Comparison of ENCODE assay signal across 8 cellular contexts in genomic region chr1:43530483-43531452, GRCh38. TPM values are rescaled to one million over a fixed set of nuclear protein-coding genes. Genes with fewer than 3 reads are reported as not detected.
DNase-seq lines count a peak whose midpoint lies in the region; ATAC-seq and TF ChIP-seq lines count a peak whose summit lies in the region.

Gene PTPRF, plus strand, starts transcription at chr1:43530883. Its CDS starts 14,193 bp downstream, at chr1:43545076.

- H3K36me3 Mint-ChIP-seq in naive B cell: peaks cover 0 to 16% of the 10 kb centered on the region in 2 donors

- no peaks in the 10 kb centered on the region for H3K36me3 ChIP-seq in upper lobe of right lung

- H3K27ac ChIP-seq in upper lobe of right lung: peak within 1 kb of the TSS; percentile 73

- peak within 1 kb of the TSS; percentile 84 to 94 (median 91) for H3K4me3 Mint-ChIP-seq in naive B cell

- H3K27me3 Mint-ChIP-seq in naive B cell: peaks cover 41 to 62% (median 61%) of the 10 kb centered on the region in 3 donors

- no peaks in the 10 kb centered on the region for H3K9me3 ChIP-seq in upper lobe of right lung

- H3K4me1 ChIP-seq in upper lobe of right lung: peaks cover 6% of the 10 kb centered on the region

- H3K4me1 Mint-ChIP-seq in naive B cell: peaks cover 16 to 20% (median 17%) of the 10 kb centered on the region in 3 donors

- peaks cover 0 to 2% (median 0%) of the 10 kb centered on the region in 7 donors for H3K9me3 Mint-ChIP-seq in naive B cell

- peak; percentile 45 to 55 for DNase-seq in SHP77 (lab: John Stamatoyannopoulos, UW)
- DNase-seq in SHP77 treated with DMSO at 0.1 percent for 48 hours (lab: John Stamatoyannopoulos, UW): no peak
- peak; percentile 76 for DNase-seq in NCI-H345 (lab: John Stamatoyannopoulos, UW)
- DNase-seq in activated T-helper 1 cell treated with Interleukin-2 at 50 U/mL for 16 hours (ENCODE audit: low read depth): peak; percentile 11
- DNase-seq in fibroblast of peridontal ligament (ENCODE audit: extremely low read depth): peak; percentile 35
- peak; percentile 13 for DNase-seq in naive B cell
- DNase-seq in upper lobe of right lung: peak; percentile 86
- DNase-seq in NOMO-1 treated with dmso at 0.1 percent for 144 hours (lab: John Stamatoyannopoulos, UW; ENCODE audit: unreplicated experiment): no peak

- TF ChIP-seq CTCF in upper lobe of right lung (IDR thresholded peaks at IDR 0.05): no peak

- intact Hi-C loops in upper lobe of right lung (cut with DNase I): no loop called here

- H3K27ac Mint-ChIP-seq in naive B cell: peak within 1 kb of the TSS in 4 of 6 donors; percentile 54 to 93 (median 86)

- no peaks in the 10 kb centered on the region for H3K27me3 ChIP-seq in upper lobe of right lung

- H3K4me3 ChIP-seq in upper lobe of right lung: peak within 1 kb of the TSS; percentile 63

- ATAC-seq in naive B cell (ENCODE audit: low read depth in 2 of 2) (peak; percentile 33 to 39), upper lobe of right lung (peak; percentile 81)

RNA-seq across cellular contexts. Expression of gene PTPRF, which starts in this region (rescaled TPM):
- 1 to 10 TPM in 1 of 6 donors, under 1 TPM in 1, not detected in 4; 0.19 to 2.3 TPM for polyA plus RNA-seq in naive B cell (ENCODE audit: low read depth in 6 of 6)
- 199 TPM for total RNA-seq in upper lobe of right lung

Comparison
In these comparisons a context has a peak if more than half of its experiments do, and no peak if none do; other contexts are left out.
1. DNase-seq: peak in SHP77 (2 of 2), NCI-H345 (single experiment), activated T-helper 1 cell treated with Interleukin-2 at 50 U/mL for 16 hours (single experiment), fibroblast of peridontal ligament (single experiment), naive B cell (single experiment) and upper lobe of right lung (single experiment); none in SHP77 treated with DMSO at 0.1 percent for 48 hours (single experiment) and NOMO-1 treated with dmso at 0.1 percent for 144 hours (single experiment).